In genomic region chr17:50149099-50149424, GRCh38 we compare ENCODE assay signal across 8 cellular contexts. TPM values are rescaled to one million over a fixed set of nuclear protein-coding genes. Genes with fewer than 3 reads are reported as not detected.
A peak's percentile ranks its signal among the peaks of the same experiment; 100 is the strongest.
DNase-seq lines count a peak whose midpoint lies in the region; ATAC-seq, FAIRE-seq and TF ChIP-seq lines count a peak whose summit lies in the region.

No MANE protein-coding gene starts in this region.

- whole genome bisulfite sequencing in esophagus muscularis mucosa, result no CpG with 5 or more reads among the region's 28 CpGs

- FAIRE-seq in RCC 7860 (lab: Jason Lieb, UNC), result no peak

- no peak for TF ChIP-seq CTCF in GM12864 (IDR thresholded peaks at IDR 0.05; ENCODE audit: low read depth, low read length, missing control alignments)
- TF ChIP-seq CTCF in Peyer's patch (IDR thresholded peaks at IDR 0.05), result no peak
- TF ChIP-seq CTCF in esophagus muscularis mucosa (IDR thresholded peaks at IDR 0.05), result no peak

- intact Hi-C loops in esophagus muscularis mucosa (cut with DNase I), result loop anchor here (5.0 kb wide), 1 partner anchor 37 kb away; no protein-coding TSS in a partner anchor

- DNase-seq in GM12864 (ENCODE audit: low read depth), result no peak
- no peak for DNase-seq in Peyer's patch
- DNase-seq in esophagus muscularis mucosa (ENCODE audit: extremely low spot score), result no peak
- no peak for DNase-seq in RCC 7860 (ENCODE audit: low spot score)
- no peak for DNase-seq in NCI-H2107 (lab: John Stamatoyannopoulos, UW)
- no peak for DNase-seq in NCI-H2227 treated with DMSO at 0.1 percent for 48 hours (lab: John Stamatoyannopoulos, UW)

- H3K9me3 ChIP-seq in Peyer's patch (no peaks in the 10 kb centered on the region), esophagus muscularis mucosa (no peaks in the 10 kb centered on the region)

- H3K27me3 ChIP-seq in Peyer's patch (no peaks in the 10 kb centered on the region), esophagus muscularis mucosa (no peaks in the 10 kb centered on the region), rectal smooth muscle tissue (ENCODE audit: control insufficient read depth, insufficient read depth, low read length) (no peaks in the 10 kb centered on the region)

- peaks cover 8 to 68% (median 27%) of the 10 kb centered on the region in 4 donors for H3K4me1 ChIP-seq in Peyer's patch
- H3K4me1 ChIP-seq in esophagus muscularis mucosa, result peaks cover 57 to 95% (median 89%) of the 10 kb centered on the region in 4 donors
- H3K4me1 ChIP-seq in rectal smooth muscle tissue (ENCODE audit: control insufficient read depth, insufficient read depth, low read length), result peaks cover 19% of the 10 kb centered on the region

- no peak for ATAC-seq in GM19455 (IDR thresholded peaks at IDR 0.05; ENCODE audit: unreplicated experiment)

- TF ChIP-seq POLR2A in Peyer's patch (IDR thresholded peaks at IDR 0.05), result no peak
- TF ChIP-seq POLR2A in esophagus muscularis mucosa (IDR thresholded peaks at IDR 0.05; ENCODE audit: low read depth), result no peak

- H3K36me3 ChIP-seq in Peyer's patch (peaks cover 0 to 16% (median 0%) of the 10 kb centered on the region in 3 donors), esophagus muscularis mucosa (peaks cover 3 to 16% (median 12%) of the 10 kb centered on the region in 4 donors), rectal smooth muscle tissue (ENCODE audit: control insufficient read depth, insufficient read depth, low read length) (peaks cover 12% of the 10 kb centered on the region)

- H3K4me3 ChIP-seq in GM12864 (ENCODE audit: low read depth, low read length) (peak overlapping the region; percentile 71), Peyer's patch (peak overlapping the region; percentile 90 to 98 (median 92)), esophagus muscularis mucosa (peak overlapping the region; percentile 76 to 91 (median 78)), rectal smooth muscle tissue (ENCODE audit: low read length) (peak overlapping the region; percentile 81)

- TF ChIP-seq EP300 in esophagus muscularis mucosa (IDR thresholded peaks at IDR 0.05), result no peak

- H3K27ac ChIP-seq in Peyer's patch (peak overlapping the region; percentile 86 to 99 (median 96)), esophagus muscularis mucosa (replicated peaks in 1 of 4) (peak overlapping the region; percentile 87 to 95 (median 94)), rectal smooth muscle tissue (ENCODE audit: low read depth, low read length) (peak overlapping the region; percentile 69)

- no peak overlapping the region for H3K9ac ChIP-seq in rectal smooth muscle tissue (ENCODE audit: low read length)

RNA-seq across cellular contexts. Expression of gene PPP1R9B, which starts 1.4 kb away (rescaled TPM):
- total RNA-seq in Peyer's patch (10 to 100 TPM; 18.0 to 40.4 (median 32.9) TPM), esophagus muscularis mucosa (10 to 100 TPM; 20.2 to 46.3 (median 37.5) TPM)

RNA-seq across cellular contexts. Expression of gene SGCA, which starts 16.7 kb away (rescaled TPM):
- total RNA-seq in Peyer's patch (1 to 10 TPM in 3 of 4 donors, not detected in 1; 2.9 to 3.5 (median 3.5) TPM), esophagus muscularis mucosa (100 to 1,000 TPM in 1 of 4 donors, 10 to 100 TPM in 3; 72.7 to 145 (median 82.8) TPM)

RNA-seq across cellular contexts. Expression of gene SAMD14, which starts 19.1 kb away (rescaled TPM):
- total RNA-seq in Peyer's patch (1 to 10 TPM in 2 of 4 donors, under 1 TPM in 2; 0.53 to 2.5 (median 1.0) TPM), esophagus muscularis mucosa (1 to 10 TPM in 3 of 4 donors, under 1 TPM in 1; 0.98 to 1.8 (median 1.5) TPM)

RNA-seq across cellular contexts. Expression of gene COL1A1, which starts 52.4 kb away (rescaled TPM):
- total RNA-seq in Peyer's patch (100 to 1,000 TPM in 1 of 4 donors, 10 to 100 TPM in 3; 11.3 to 287 (median 31.9) TPM), esophagus muscularis mucosa (100 to 1,000 TPM in 1 of 4 donors, 10 to 100 TPM in 3; 20.7 to 123 (median 41.5) TPM)

RNA-seq across cellular contexts. Expression of gene PDK2, which starts 53.9 kb away (rescaled TPM):
- total RNA-seq in Peyer's patch, result 100 to 1,000 TPM in 3 of 4 donors, 10 to 100 TPM in 1; 23.1 to 283 (median 164) TPM
- 100 to 1,000 TPM in 1 of 4 donors, 10 to 100 TPM in 3; 31.6 to 118 (median 61.4) TPM for total RNA-seq in esophagus muscularis mucosa

Comparison
In these comparisons a context has a peak if more than half of its experiments do, and no peak if none do; other contexts are left out.
1. RNA of gene SGCA, which starts 16.7 kb away (total RNA-seq): 72.7 to 145 TPM in esophagus muscularis mucosa; 2.9 to 3.5 TPM in Peyer's patch; every median in the first group is over 10 times any median in the second.
2. Peak in every context shown above with its lines, with median percentiles within 50 percentile points of each other: H3K4me3 ChIP-seq and H3K27ac ChIP-seq.